Comparison of ENCODE assay signal across 23 cellular contexts in the genomic region with DNA sequence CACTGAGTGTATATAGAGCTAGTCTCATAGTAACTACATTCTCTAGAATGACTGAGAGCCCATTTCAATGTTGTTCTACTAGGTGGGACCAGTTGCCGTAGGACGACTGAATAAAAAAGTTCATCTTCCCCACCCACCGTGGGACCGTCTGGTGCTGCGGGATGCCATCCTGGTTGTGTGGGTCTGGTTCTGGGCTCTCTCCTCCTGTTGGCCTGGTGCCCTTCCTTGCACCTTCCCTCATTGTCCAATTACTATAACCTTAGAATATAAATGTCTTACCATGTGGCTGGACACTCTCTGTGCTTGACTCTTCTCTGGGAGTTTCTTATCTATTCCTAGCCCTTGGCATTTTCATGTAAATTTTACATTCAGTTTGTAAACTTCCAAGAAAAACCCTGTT.
"Had no signal": no experiment of that assay in that cellular context is flagged by ENCODE, and none has a peak within 500 bp of the region (broad histone marks: within the 10 kb centered on the region; RNA-seq: fewer than 3 reads in every experiment).

No MANE protein-coding gene starts in this region.

- H3K36me3 ChIP-seq: esophagus muscularis mucosa, gastroesophageal sphincter, heart left ventricle, left lung, lower lobe of right lung had no signal

- H3K4me1 ChIP-seq: esophagus muscularis mucosa, foreskin keratinocyte, gastroesophageal sphincter, heart left ventricle, left lung, lower lobe of right lung had no signal

- H3K4me1 Mint-ChIP-seq: immature natural killer cell had no signal

- H3K9me3 ChIP-seq: esophagus muscularis mucosa, gastroesophageal sphincter, heart left ventricle, lower lobe of right lung, mucosa of descending colon had no signal

- H3K27me3 ChIP-seq: foreskin keratinocyte, hepatocyte had no signal

- H3K4me3 Mint-ChIP-seq: immature natural killer cell, mesothelial cell of epicardium had no signal

- FAIRE-seq: colon, endothelial cell of umbilical vein, frontal cortex, keratinocyte had no signal

- H3K36me3 Mint-ChIP-seq: immature natural killer cell, mesothelial cell of epicardium had no signal

- H3K9me3 Mint-ChIP-seq: mesothelial cell of epicardium had no signal

- DNase-seq: dermis blood vessel endothelial cell; dorsolateral prefrontal cortex; effector CD4-positive, alpha-beta T cell; effector memory CD4-positive, alpha-beta T cell; foreskin keratinocyte; heart left ventricle; hypothalamus; immature natural killer cell; left cardiac atrium; left lung; left ventricle myocardium superior; lower lobe of right lung; mesenchymal stem cell; mucosa of descending colon had no signal

- H3K4me3 ChIP-seq: coronary artery, dorsolateral prefrontal cortex, esophagus muscularis mucosa, gastroesophageal sphincter, heart left ventricle, hepatocyte, left lung, lower lobe of right lung, mucosa of descending colon had no signal

- H3K27ac Mint-ChIP-seq: immature natural killer cell, mesothelial cell of epicardium had no signal

- H3K27ac ChIP-seq: coronary artery, dorsolateral prefrontal cortex, esophagus muscularis mucosa, foreskin keratinocyte, gastroesophageal sphincter, heart left ventricle, hepatocyte, left lung, lower lobe of right lung had no signal
